In the genomic region with DNA sequence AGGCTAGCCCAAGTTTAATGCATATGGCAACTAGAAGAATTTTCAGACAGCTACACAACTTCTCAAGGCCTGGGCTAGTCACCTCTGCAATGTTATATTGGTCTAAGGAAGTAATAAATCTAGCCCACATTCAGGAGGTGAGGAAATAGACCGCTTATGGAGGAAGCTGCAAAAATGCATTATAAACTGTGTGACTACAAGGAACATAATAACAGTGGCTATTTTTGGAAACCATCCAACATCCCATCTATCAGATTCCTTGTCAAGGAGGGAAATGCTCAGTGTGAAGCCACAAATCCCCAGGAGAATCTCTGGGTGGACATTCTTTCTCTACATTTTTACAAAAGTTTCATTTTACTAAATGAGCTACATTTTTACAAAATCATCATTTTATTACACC, we compare ENCODE assay signal across 14 cellular contexts.
A peak's percentile ranks its signal among the peaks of the same experiment; 100 is the strongest.
DNase-seq lines count a peak whose midpoint lies in the region; TF ChIP-seq lines count a peak whose summit lies in the region.
"Had no signal": no experiment of that assay in that cellular context is flagged by ENCODE, and none has a peak within 500 bp of the region (broad histone marks: within the 10 kb centered on the region; RNA-seq: fewer than 3 reads in every experiment).

No MANE protein-coding gene starts in this region.

- DNase-seq in EH (ENCODE audit: low read depth) (peak; percentile 59), HT1080 (ENCODE audit: low read depth) (peak; percentile 7), choroid plexus epithelial cell (ENCODE audit: low read depth) (peak; percentile 93), renal cortical epithelial cell (ENCODE audit: low read depth) (peak; percentile 31), GM19240 (ENCODE audit: insufficient read length, low spot score) (no peak), inferior parietal cortex (ENCODE audit: extremely low spot score) (no peak)
- no peak for DNase-seq in activated CD8-positive, alpha-beta memory T cell treated with anti-CD3 and anti-CD28 coated beads, Interleukin-2, amount 50 U/mL, for 4 hours
- DNase-seq: CD4-positive, alpha-beta T cell; left colon; NCI-H146; NCI-H524 treated with DMSO at 0.1 percent for 48 hours; stimulated activated CD4-positive, alpha-beta T cell treated with anti-CD3 and anti-CD28 coated beads, Interleukin-15, amount 100 ng/mL, for 24 hours had no signal

- no peak for TF ChIP-seq CTCF in choroid plexus epithelial cell (conservative IDR thresholded peaks at IDR 0.05; ENCODE audit: low read depth, low read length)

- no peak overlapping the region for H3K4me3 ChIP-seq in choroid plexus epithelial cell (ENCODE audit: low read depth, low read length)
- H3K4me3 ChIP-seq: K562, thoracic aorta had no signal

Comparison
In these comparisons a context has a peak if more than half of its experiments do, and no peak if none do; other contexts are left out.
1. DNase-seq: peak in EH (single experiment), HT1080 (single experiment), choroid plexus epithelial cell (single experiment) and renal cortical epithelial cell (single experiment); none in activated CD8-positive, alpha-beta memory T cell treated with anti-CD3 and anti-CD28 coated beads, Interleukin-2, amount 50 U/mL, for 4 hours (single experiment), GM19240 (single experiment) and inferior parietal cortex (single experiment).